Comparison of ENCODE assay signal across 1 cellular context in genomic region chr7:42945821-42946615, GRCh38.
TF ChIP-seq lines count a peak whose summit lies in the region.

No MANE protein-coding gene starts in this region.

TF ChIP-seq in H1, 55 proteins besides CTCF, POLR2A, EP300 and RAD21 (continued from another document):
- no peak for TF ChIP-seq NANOG (IDR thresholded peaks at IDR 0.05; ENCODE audit: insufficient read depth, low read depth, low read length, poor library complexity, severe bottlenecking)
